8 cellular contexts compared by ENCODE assay signal in the genomic region with DNA sequence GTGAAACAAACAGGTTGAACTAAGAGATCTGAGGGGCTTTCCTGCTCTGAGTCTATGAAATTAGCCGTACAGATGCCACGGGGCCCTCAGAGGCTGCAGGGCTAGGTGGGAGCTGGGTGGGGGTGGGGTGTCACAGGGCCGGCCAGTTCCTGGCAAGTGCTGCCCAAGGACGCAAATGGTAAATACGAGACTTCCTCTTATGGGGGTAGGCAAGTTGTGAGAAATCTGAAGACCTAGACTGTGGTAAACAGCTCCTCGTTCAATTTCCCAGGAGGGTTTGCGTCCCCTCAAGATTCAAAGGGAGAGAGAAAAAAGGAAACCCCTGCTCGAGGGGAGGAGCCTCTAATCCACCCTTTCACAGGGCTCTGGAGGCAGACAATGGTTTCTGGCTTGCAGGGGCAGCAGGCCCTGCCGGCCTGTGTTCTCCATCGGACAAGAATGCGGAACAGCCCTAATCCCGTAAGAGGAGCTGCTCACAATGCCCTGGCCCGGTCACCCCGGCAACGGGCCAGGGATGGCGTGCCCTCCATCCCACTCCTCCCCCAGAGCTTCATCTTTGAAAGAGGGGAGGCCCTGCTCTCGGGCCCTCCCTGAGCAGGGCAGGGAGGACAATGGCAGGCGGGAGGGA. TPM values are rescaled to one million over a fixed set of nuclear protein-coding genes. Genes with fewer than 3 reads are reported as not detected.
DNase-seq lines count a peak whose midpoint lies in the region; ATAC-seq and TF ChIP-seq lines count a peak whose summit lies in the region.

No MANE protein-coding gene starts in this region.

- DNase-seq in WTC11 (ENCODE audit: low spot score) (peak; percentile 82), endodermal cell (peak; percentile 95), mesendoderm (peak; percentile 98), testis (peak; percentile 60), NCI-H1930 (lab: John Stamatoyannopoulos, UW) (no peak)

- peak overlapping the region; percentile 74 for H2BK5ac ChIP-seq in mesendoderm (ENCODE audit: low read length)

- H3K4me1 Mint-ChIP-seq in WTC11 (peaks cover 71% of the 10 kb centered on the region), endodermal cell (peaks cover 61% of the 10 kb centered on the region)

- H4K5ac ChIP-seq in mesendoderm (ENCODE audit: low read length), result no peak overlapping the region

- ATAC-seq in HG03066 (IDR thresholded peaks at IDR 0.05; ENCODE audit: low read depth, unreplicated experiment), result peak; percentile 60
- peak; percentile 94 for ATAC-seq in WTC11
- no peak for ATAC-seq in HG02938 (IDR thresholded peaks at IDR 0.05; ENCODE audit: unreplicated experiment)

- peak overlapping the region; percentile 69 for H3K56ac ChIP-seq in mesendoderm (ENCODE audit: low read length)

- peak overlapping the region; percentile 62 for H3K18ac ChIP-seq in mesendoderm (ENCODE audit: low read length)

- POLR2A ChIA-PET in WTC11 (lab: Charles Lee), result interaction anchor here (0.6 to 10.5 kb wide), 14 partner anchors 11 to 143 kb away, joined by 3 to 186 read pairs (median 6); partner anchors contain the start of gene TMCC2

- H3K27ac Mint-ChIP-seq in WTC11 (peak overlapping the region; percentile 99), endodermal cell (peak overlapping the region; percentile 99)

- H3K79me2 ChIP-seq in DOHH2 (ENCODE audit: control insufficient read depth, low read length) (peaks cover 93% of the 10 kb centered on the region), mesendoderm (ENCODE audit: control insufficient read depth, insufficient read depth, low read length) (peaks cover 62% of the 10 kb centered on the region)

- peak overlapping the region; percentile 94 for H2BK120ac ChIP-seq in mesendoderm (ENCODE audit: low read depth, low read length)

- H3F3A ChIP-seq in DOHH2 (ENCODE audit: control insufficient read depth, insufficient read depth), result peaks cover 13% of the 10 kb centered on the region

- H3K4me2 ChIP-seq in DOHH2 (ENCODE audit: low read length) (peak overlapping the region; percentile 89), mesendoderm (ENCODE audit: low read length) (no peak overlapping the region)

- H3K9ac ChIP-seq in endodermal cell (ENCODE audit: extremely low read depth, low read length, poor library complexity, severe bottlenecking) (peak overlapping the region; percentile 66), mesendoderm (ENCODE audit: low read length) (peak overlapping the region; percentile 65)

- CTCF ChIA-PET in WTC11 (lab: Charles Lee), result interaction anchor here (0.6 to 3.4 kb wide), 26 partner anchors 9 to 252 kb away, joined by 3 to 50 read pairs (median 4); no protein-coding TSS in a partner anchor

- H3K79me1 ChIP-seq in mesendoderm (ENCODE audit: low read length), result peaks cover 8% of the 10 kb centered on the region

- no peaks in the 10 kb centered on the region for H3K9me2 ChIP-seq in DOHH2 (replicated peaks; ENCODE audit: control insufficient read depth, low read length)

- peaks cover 31% of the 10 kb centered on the region for H3K36me3 Mint-ChIP-seq in WTC11
- peaks cover 31% of the 10 kb centered on the region for H3K36me3 Mint-ChIP-seq in endodermal cell (ENCODE audit: low read depth)

- no peak overlapping the region for H3K23ac ChIP-seq in mesendoderm (ENCODE audit: low read length)

- TF ChIP-seq CTCF in DOHH2 (IDR thresholded peaks at IDR 0.05; ENCODE audit: low read depth, low read length, poor library complexity, severe bottlenecking) (no peak), WTC11 (IDR thresholded peaks at IDR 0.05) (no peak), endodermal cell (conservative IDR thresholded peaks at IDR 0.05) (no peak), testis (IDR thresholded peaks at IDR 0.05) (no peak)

- no peak overlapping the region for H2AK5ac ChIP-seq in mesendoderm (ENCODE audit: low read length)

- 5 to 10% methylated on average over 13 to 18 of the region's 18 CpGs for WGBS in endodermal cell (ENCODE audit: insufficient coverage in 1 of 2, insufficient read length in 1 of 2), 2 experiments
- WGBS in mesendoderm (ENCODE audit: extremely low coverage, insufficient coverage, low lambda C conversion rate), result no CpG with 5 or more reads among the region's 18 CpGs
- WGBS in testis, 2 donors, result 22 to 47% methylated on average over 18 of the region's 18 CpGs

- H3K4me3 Mint-ChIP-seq in WTC11, result peak overlapping the region; percentile 54
- peak overlapping the region; percentile 52 for H3K4me3 Mint-ChIP-seq in endodermal cell

- H4K20me1 ChIP-seq in DOHH2 (ENCODE audit: control insufficient read depth, insufficient read depth, low read depth, low read length), result peaks cover 4% of the 10 kb centered on the region; the same call in 1 of the 2 replicates

- H2BK15ac ChIP-seq in mesendoderm (replicated peaks; ENCODE audit: low read depth), result peak overlapping the region; percentile 45

- intact Hi-C loops in testis (cut with DNase I; ENCODE audit: low total_unique reads), result no loop called here

- H3K4me1 ChIP-seq in DOHH2 (ENCODE audit: control insufficient read depth, low read length) (peaks cover 80% of the 10 kb centered on the region), endodermal cell (ENCODE audit: control insufficient read depth, insufficient read depth, low read length) (peaks cover 32% of the 10 kb centered on the region), mesendoderm (ENCODE audit: control insufficient read depth, low read depth, low read length) (peaks cover 17% of the 10 kb centered on the region), testis (peaks cover 35% of the 10 kb centered on the region)

- no peaks in the 10 kb centered on the region for H3K9me3 ChIP-seq in DOHH2 (ENCODE audit: control insufficient read depth, insufficient read depth, low read length)
- no peaks in the 10 kb centered on the region for H3K9me3 ChIP-seq in endodermal cell (ENCODE audit: control insufficient read depth, low read length)
- H3K9me3 ChIP-seq in testis, result no peaks in the 10 kb centered on the region

- no peak for TF ChIP-seq POLR2A in testis (IDR thresholded peaks at IDR 0.05)

- H3K4me3 ChIP-seq in DOHH2 (ENCODE audit: low read length), result peak overlapping the region; percentile 72
- H3K4me3 ChIP-seq in endodermal cell (ENCODE audit: low read length), result peak overlapping the region; percentile 63
- no peak overlapping the region for H3K4me3 ChIP-seq in mesendoderm (ENCODE audit: low read length)
- no peak overlapping the region for H3K4me3 ChIP-seq in testis

- peak overlapping the region; percentile 97 for H3K4ac ChIP-seq in mesendoderm (ENCODE audit: low read depth, low read length)

- H4K8ac ChIP-seq in mesendoderm (ENCODE audit: low read depth, low read length), result peak overlapping the region; percentile 43

- no peaks in the 10 kb centered on the region for H3K27me3 ChIP-seq in DOHH2 (ENCODE audit: control insufficient read depth, low read length)
- H3K27me3 ChIP-seq in endodermal cell (ENCODE audit: control insufficient read depth, insufficient read depth, low read length, poor library complexity, severe bottlenecking), result no peaks in the 10 kb centered on the region
- no peaks in the 10 kb centered on the region for H3K27me3 ChIP-seq in mesendoderm (ENCODE audit: insufficient read depth, low read length, poor library complexity)
- no peaks in the 10 kb centered on the region for H3K27me3 ChIP-seq in testis

- H3K36me3 ChIP-seq in DOHH2 (ENCODE audit: control insufficient read depth, low read length) (peaks cover 68% of the 10 kb centered on the region), endodermal cell (ENCODE audit: control insufficient read depth, insufficient read depth, low read length) (peaks cover 48% of the 10 kb centered on the region), mesendoderm (ENCODE audit: control insufficient read depth, insufficient read depth, low read length) (no peaks in the 10 kb centered on the region), testis (ENCODE audit: low read depth, missing control alignments) (no peaks in the 10 kb centered on the region)

- H3K27ac ChIP-seq in DOHH2 (ENCODE audit: low read depth, low read length) (peak overlapping the region; percentile 85), endodermal cell (ENCODE audit: low read depth, low read length) (peak overlapping the region; percentile 99), mesendoderm (ENCODE audit: low read depth, low read length) (peak overlapping the region; percentile 74), testis (peak overlapping the region; percentile 36 to 64)

- H3K9me3 Mint-ChIP-seq in WTC11 (no peaks in the 10 kb centered on the region), endodermal cell (no peaks in the 10 kb centered on the region)

- H3K27me3 Mint-ChIP-seq in WTC11 (ENCODE audit: low read depth) (no peaks in the 10 kb centered on the region; the same call in none of the 2 replicates), endodermal cell (ENCODE audit: insufficient read depth) (no peaks in the 10 kb centered on the region)

TF ChIP-seq in WTC11, 78 proteins besides CTCF, POLR2A, EP300 and RAD21:
- peak; percentile 84 for TF ChIP-seq ZNF263 (CRISPR knock-in tag; IDR thresholded peaks at IDR 0.05; ENCODE audit: low read depth)
- TF ChIP-seq TEAD1 (CRISPR knock-in tag; IDR thresholded peaks at IDR 0.05), result peak; percentile 55
- no peak for TF ChIP-seq KAT7 (CRISPR knock-in tag; IDR thresholded peaks at IDR 0.05; ENCODE audit: borderline replicate concordance)
- TF ChIP-seq ZNF121 (CRISPR knock-in tag; IDR thresholded peaks at IDR 0.05), result peak; percentile 93
TF ChIP-seq in WTC11: peak in this region for 3.

RNA-seq across cellular contexts. Expression of gene NUAK2, which starts 7.8 kb away (rescaled TPM):
- total RNA-seq in WTC11 (2021) (8.7 to 10.8 TPM (median 10.8 TPM) in 3 replicates), endodermal cell (10 to 100 TPM; 13.4 to 19.1 TPM), testis (10 to 100 TPM; 13.4 to 19.6 TPM)
- polyA plus RNA-seq in endodermal cell (2013, experiment 1 of 2), result 21.8 TPM
- polyA plus RNA-seq in endodermal cell (2013, experiment 2 of 2), result 21.0 TPM
- polyA plus RNA-seq in mesendoderm (2013, experiment 1 of 2), result 11.0 TPM
- polyA plus RNA-seq in mesendoderm (2013, experiment 2 of 2), result 11.3 TPM
- polyA plus RNA-seq in testis (ENCODE audit: insufficient read depth, low read depth, low replicate concordance), result 7.2 TPM

RNA-seq across cellular contexts. Expression of gene KLHDC8A, which starts 42.9 kb away (rescaled TPM):
- total RNA-seq in WTC11 (2021) (1.6 to 1.7 TPM (median 1.7 TPM) in 3 replicates), endodermal cell (under 1 TPM; 0.38 to 0.53 TPM), testis (10 to 100 TPM; 11.7 to 12.9 TPM)
- polyA plus RNA-seq in endodermal cell (2013, experiment 1 of 2), result 14.6 TPM
- 13.5 TPM for polyA plus RNA-seq in endodermal cell (2013, experiment 2 of 2)
- 0.62 TPM for polyA plus RNA-seq in mesendoderm (2013, experiment 1 of 2)
- polyA plus RNA-seq in mesendoderm (2013, experiment 2 of 2), result 0.56 TPM
- 10.5 TPM for polyA plus RNA-seq in testis (ENCODE audit: insufficient read depth, low read depth, low replicate concordance)

Comparison
In these comparisons a context has a peak if more than half of its experiments do, and no peak if none do; other contexts are left out.
1. H3K4me3 ChIP-seq: peak in DOHH2 (single experiment) and endodermal cell (single experiment); none in mesendoderm (single experiment) and testis (0 of 2).
2. DNase-seq: peak in WTC11 (single experiment), endodermal cell (single experiment), mesendoderm (single experiment) and testis (single experiment); none in NCI-H1930 (0 of 2).
3. Peak in every context shown above with its lines, with median percentiles within 50 percentile points of each other: H3K27ac ChIP-seq.